ENCODE assay signal across 8 cellular contexts in genomic region chr1:186375929-186376330, GRCh38. TPM values are rescaled to one million over a fixed set of nuclear protein-coding genes. Genes with fewer than 3 reads are reported as not detected.
DNase-seq lines count a peak whose midpoint lies in the region; ATAC-seq and TF ChIP-seq lines count a peak whose summit lies in the region.

No MANE protein-coding gene starts in this region.

- intact Hi-C loops in sigmoid colon (cut with DNase I): loop anchor here (10.0 kb wide), 1 partner anchor 1621 kb away; the partner anchor contains the start of gene EDEM3

- H3K9me3 ChIP-seq in sigmoid colon: no peaks in the 10 kb centered on the region

- WGBS in sigmoid colon, 2 donors: 0 to 1% methylated on average over 12 of the region's 12 CpGs

- H3K27me3 ChIP-seq in H7 (ENCODE audit: control insufficient read depth, insufficient read depth, low read length) (no peaks in the 10 kb centered on the region), foreskin keratinocyte (no peaks in the 10 kb centered on the region), sigmoid colon (no peaks in the 10 kb centered on the region)

- peaks cover 6% of the 10 kb centered on the region for H3K36me3 ChIP-seq in H7 (replicated peaks; ENCODE audit: control insufficient read depth, insufficient read depth, low read length)
- peaks cover 0 to 32% (median 7%) of the 10 kb centered on the region in 4 donors for H3K36me3 ChIP-seq in sigmoid colon

- peak; percentile 13 for ATAC-seq in SK-N-SH treated with all-trans-retinoic acid at 6 μM for 48 hours
- peak; percentile 44 for ATAC-seq in foreskin keratinocyte
- ATAC-seq in HG02763 (IDR thresholded peaks at IDR 0.05; ENCODE audit: unreplicated experiment): no peak

- DNase-seq in H7 (peak; percentile 26), foreskin keratinocyte (no peak), sigmoid colon (no peak), AML-193 (lab: John Stamatoyannopoulos, UW) (no peak), NCI-H345 (lab: John Stamatoyannopoulos, UW) (no peak), NCI-H510A (lab: John Stamatoyannopoulos, UW) (no peak)

- no peak for TF ChIP-seq POLR2A in sigmoid colon (IDR thresholded peaks at IDR 0.05)

- TF ChIP-seq EP300 in sigmoid colon (IDR thresholded peaks at IDR 0.05): no peak

- H3K4me1 ChIP-seq in foreskin keratinocyte (peaks cover 19% of the 10 kb centered on the region), sigmoid colon (peaks cover 0 to 41% (median 28%) of the 10 kb centered on the region in 4 donors)

- TF ChIP-seq CTCF in foreskin keratinocyte (conservative IDR thresholded peaks at IDR 0.05) (no peak), sigmoid colon (IDR thresholded peaks at IDR 0.05) (no peak)

- peak overlapping the region; percentile 65 for H3K4me3 ChIP-seq in H7 (ENCODE audit: insufficient read depth, low read depth, low read length)
- peak overlapping the region; percentile 77 to 89 (median 82) for H3K4me3 ChIP-seq in sigmoid colon

- peak overlapping the region; percentile 99 for H3K27ac ChIP-seq in foreskin keratinocyte
- H3K27ac ChIP-seq in sigmoid colon: peak overlapping the region; percentile 91 to 97 (median 96)

TF ChIP-seq in SK-N-SH treated with all-trans-retinoic acid at 6 μM for 48 hours, 23 proteins besides CTCF, POLR2A, EP300 and RAD21:
- TF ChIP-seq ZNF8 (CRISPR knock-in tag; IDR thresholded peaks at IDR 0.05) (peak; percentile 96), RARB (CRISPR knock-in tag; IDR thresholded peaks at IDR 0.05) (no peak)
- TF ChIP-seq, protein P1, sequence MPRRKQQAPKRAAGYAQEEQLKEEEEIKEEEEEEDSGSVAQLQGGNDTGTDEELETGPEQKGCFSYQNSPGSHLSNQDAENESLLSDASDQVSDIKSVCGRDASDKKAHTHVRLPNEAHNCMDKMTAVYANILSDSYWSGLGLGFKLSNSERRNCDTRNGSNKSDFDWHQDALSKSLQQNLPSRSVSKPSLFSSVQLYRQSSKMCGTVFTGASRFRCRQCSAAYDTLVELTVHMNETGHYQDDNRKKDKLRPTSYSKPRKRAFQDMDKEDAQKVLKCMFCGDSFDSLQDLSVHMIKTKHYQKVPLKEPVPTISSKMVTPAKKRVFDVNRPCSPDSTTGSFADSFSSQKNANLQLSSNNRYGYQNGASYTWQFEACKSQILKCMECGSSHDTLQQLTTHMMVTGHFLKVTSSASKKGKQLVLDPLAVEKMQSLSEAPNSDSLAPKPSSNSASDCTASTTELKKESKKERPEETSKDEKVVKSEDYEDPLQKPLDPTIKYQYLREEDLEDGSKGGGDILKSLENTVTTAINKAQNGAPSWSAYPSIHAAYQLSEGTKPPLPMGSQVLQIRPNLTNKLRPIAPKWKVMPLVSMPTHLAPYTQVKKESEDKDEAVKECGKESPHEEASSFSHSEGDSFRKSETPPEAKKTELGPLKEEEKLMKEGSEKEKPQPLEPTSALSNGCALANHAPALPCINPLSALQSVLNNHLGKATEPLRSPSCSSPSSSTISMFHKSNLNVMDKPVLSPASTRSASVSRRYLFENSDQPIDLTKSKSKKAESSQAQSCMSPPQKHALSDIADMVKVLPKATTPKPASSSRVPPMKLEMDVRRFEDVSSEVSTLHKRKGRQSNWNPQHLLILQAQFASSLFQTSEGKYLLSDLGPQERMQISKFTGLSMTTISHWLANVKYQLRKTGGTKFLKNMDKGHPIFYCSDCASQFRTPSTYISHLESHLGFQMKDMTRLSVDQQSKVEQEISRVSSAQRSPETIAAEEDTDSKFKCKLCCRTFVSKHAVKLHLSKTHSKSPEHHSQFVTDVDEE (CRISPR knock-in tag; IDR thresholded peaks at IDR 0.05): no peak

RNA-seq across cellular contexts. Expression of gene ODR4, which starts 0.3 kb away (rescaled TPM):
- 18.1 and 28.5 TPM in 2 replicates for total RNA-seq in H7 (2014; rRNA removed; shearing (Covaris generic))
- total RNA-seq in foreskin keratinocyte (12.9 and 13.8 TPM in 2 replicates), sigmoid colon (10 to 100 TPM in 3 of 4 donors, 1 to 10 TPM in 1; 9.0 to 24.4 (median 18.5) TPM)
- polyA plus RNA-seq in foreskin keratinocyte (7.5 and 7.6 TPM in 2 replicates), sigmoid colon (1 to 10 TPM; 4.2 to 8.8 (median 4.6) TPM)

RNA-seq across cellular contexts. Expression of gene TPR, which starts 0.9 kb away (rescaled TPM):
- 99.3 and 123 TPM in 2 replicates for total RNA-seq in H7 (2014; rRNA removed; shearing (Covaris generic))
- total RNA-seq in foreskin keratinocyte (59.2 and 61.9 TPM in 2 replicates), sigmoid colon (10 to 100 TPM; 63.2 to 80.6 (median 72.1) TPM)
- polyA plus RNA-seq in foreskin keratinocyte (30.2 and 35.8 TPM in 2 replicates), sigmoid colon (10 to 100 TPM in 1 of 3 donors, 1 to 10 TPM in 2; 5.1 to 26.3 (median 9.6) TPM)
